ENCODE assay signal across 2 cellular contexts in the genomic region with DNA sequence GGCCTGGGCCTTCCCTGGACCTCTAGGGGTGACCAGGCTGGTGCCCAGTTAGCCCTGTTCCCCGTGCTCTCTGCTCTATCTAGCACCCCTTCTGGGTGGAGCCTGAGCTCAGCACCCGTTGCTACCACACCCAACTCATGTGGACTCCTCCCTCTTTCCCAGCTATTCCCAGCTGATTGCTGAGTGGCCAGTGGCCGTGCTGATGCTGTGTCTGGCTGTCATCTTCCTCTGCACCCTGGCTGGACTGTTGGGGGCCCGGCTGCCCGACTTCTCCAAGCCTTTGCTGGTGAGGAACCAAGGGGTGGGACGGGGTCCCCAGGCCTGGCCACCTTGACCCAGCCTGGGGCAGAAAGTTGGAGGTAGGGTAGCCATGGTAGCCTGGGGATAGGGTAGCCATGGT.
TF ChIP-seq lines count a peak whose summit lies in the region.

No MANE protein-coding gene starts in this region.

TF ChIP-seq in GM12891, 5 proteins besides CTCF, POLR2A, EP300 and RAD21:
- no peak for TF ChIP-seq PAX5 (IDR thresholded peaks at IDR 0.05; ENCODE audit: insufficient read depth, low read length, severe bottlenecking)

TF ChIP-seq in K562, 482 proteins besides CTCF, POLR2A, EP300 and RAD21:
- TF ChIP-seq, protein P1, sequence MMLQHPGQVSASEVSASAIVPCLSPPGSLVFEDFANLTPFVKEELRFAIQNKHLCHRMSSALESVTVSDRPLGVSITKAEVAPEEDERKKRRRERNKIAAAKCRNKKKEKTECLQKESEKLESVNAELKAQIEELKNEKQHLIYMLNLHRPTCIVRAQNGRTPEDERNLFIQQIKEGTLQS (IDR thresholded peaks at IDR 0.05), result no peak
- TF ChIP-seq, protein P1 (CRISPR knock-in tag; conservative IDR thresholded peaks at IDR 0.05), result no peak
- TF ChIP-seq, protein P2, sequence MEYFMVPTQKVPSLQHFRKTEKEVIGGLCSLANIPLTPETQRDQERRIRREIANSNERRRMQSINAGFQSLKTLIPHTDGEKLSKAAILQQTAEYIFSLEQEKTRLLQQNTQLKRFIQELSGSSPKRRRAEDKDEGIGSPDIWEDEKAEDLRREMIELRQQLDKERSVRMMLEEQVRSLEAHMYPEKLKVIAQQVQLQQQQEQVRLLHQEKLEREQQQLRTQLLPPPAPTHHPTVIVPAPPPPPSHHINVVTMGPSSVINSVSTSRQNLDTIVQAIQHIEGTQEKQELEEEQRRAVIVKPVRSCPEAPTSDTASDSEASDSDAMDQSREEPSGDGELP (CRISPR knock-in tag; IDR thresholded peaks at IDR 0.05; ENCODE audit: borderline replicate concordance), result peak; percentile 86
